ENCODE assay signal across 34 cellular contexts in genomic region chr3:36365829-36366228, GRCh38. TPM values are rescaled to one million over a fixed set of nuclear protein-coding genes. Genes with fewer than 3 reads are reported as not detected.
"Had no signal": no experiment of that assay in that cellular context is flagged by ENCODE, and none has a peak within 500 bp of the region (broad histone marks: within the 10 kb centered on the region; RNA-seq: fewer than 3 reads in every experiment).

No MANE protein-coding gene starts in this region.

- FAIRE-seq: bronchial epithelial cell, TTC549 had no signal

- DNase-seq: activated B cell treated with CpG ODN at 0.5 μM for 24 hours; activated CD4-positive, alpha-beta memory T cell treated with anti-CD3 and anti-CD28 coated beads for 36 hours; activated CD4-positive, alpha-beta T cell treated with anti-CD3 and anti-CD28 coated beads for 4 hours; activated CD4-positive, alpha-beta T cell treated with anti-CD3 and anti-CD28 coated beads, Interleukin-2, amount 10 ng/mL, durations not matched to agents 24 days and 14 days; activated CD4-positive, alpha-beta T cell treated with anti-CD3 and anti-CD28 coated beads, Interleukin-2, amount 50 U/mL, for 1 hour; activated CD4-positive, alpha-beta T cell treated with anti-CD3 and anti-CD28 coated beads, Interleukin-2, amount 50 U/mL, for 4 hours; activated CD4-positive, CD25-positive, alpha-beta regulatory T cell treated with anti-CD3 and anti-CD28 coated beads, Interleukin-2, amount 50 U/mL, for 72 hours; activated CD8-positive, alpha-beta memory T cell treated with anti-CD3 and anti-CD28 coated beads, Interleukin-2, amount 50 U/mL, for 4 hours; activated CD8-positive, alpha-beta T cell treated with anti-CD3 and anti-CD28 coated beads for 36 hours; activated effector memory CD4-positive, alpha-beta T cell treated with anti-CD3 and anti-CD28 coated beads, Interleukin-2, amount 50 U/mL, for 16 hours; activated gamma-delta T cell treated with Interleukin-2 at 50 U/mL for 16 hours; activated naive CD4-positive, alpha-beta T cell; activated naive CD4-positive, alpha-beta T cell treated with anti-CD3 and anti-CD28 coated beads for 36 hours; activated naive CD4-positive, alpha-beta T cell treated with anti-CD3 and anti-CD28 coated beads, Interleukin-2, amount 50 U/mL, for 16 hours; activated naive CD8-positive, alpha-beta T cell treated with anti-CD3 and anti-CD28 coated beads for 36 hours; activated T-cell treated with anti-CD3 and anti-CD28 coated beads for 4 hours; activated T-cell treated with anti-CD3 and anti-CD28 coated beads, Interleukin-2, amount 50 U/mL, for 1 hour; activated T-cell treated with anti-CD3 and anti-CD28 coated beads, Interleukin-2, amount 50 U/mL, for 4 hours; activated T-cell treated with anti-CD3 and anti-CD28 coated beads, Interleukin-2, amount 50 U/mL, for 72 hours; adrenal gland; amniotic stem cell; anterior cingulate cortex; cerebellar nuclear complex; T-helper 2 cell; T-helper 9 cell had no signal

- H3K27me3 ChIP-seq: adrenal gland, ascending aorta, cardiac muscle cell had no signal

- H3K36me3 ChIP-seq: adrenal gland, ascending aorta, cardiac muscle cell had no signal

- H3K27ac ChIP-seq: adrenal gland, ascending aorta, cardiac muscle cell, VCaP had no signal

- H3K9me3 ChIP-seq: adrenal gland, ascending aorta had no signal

- H3K4me3 ChIP-seq: adrenal gland, ascending aorta, cardiac muscle cell had no signal

- H3K4me1 ChIP-seq: ascending aorta had no signal

- ATAC-seq: activated CD8-positive, alpha-beta T cell treated with anti-CD3 and anti-CD28 coated beads for 36 hours; activated naive CD4-positive, alpha-beta T cell treated with anti-CD3 and anti-CD28 coated beads, Interleukin-2, amount 50 U/mL, for 72 hours; activated T-cell treated with anti-CD3 and anti-CD28 coated beads, Interleukin-2, amount 50 U/mL, for 4 hours; activated T-cell treated with anti-CD3 and anti-CD28 coated beads, Interleukin-2, amount 50 U/mL, for 72 hours; activated T-helper 17 cell treated with anti-CD3 and anti-CD28 coated beads, Interleukin-2, amount 50 U/mL, for 72 hours had no signal

RNA-seq across cellular contexts. Expression of gene STAC, which starts 14.5 kb away (rescaled TPM):
- total RNA-seq: activated CD4-positive, alpha-beta memory T cell treated with anti-CD3 and anti-CD28 coated beads for 36 hours; activated CD4-positive, alpha-beta T cell treated with anti-CD3 and anti-CD28 coated beads, Interleukin-2, amount 10 ng/mL, durations not matched to agents 24 days and 14 days; activated CD8-positive, alpha-beta memory T cell treated with anti-CD3 and anti-CD28 coated beads for 36 hours; activated CD8-positive, alpha-beta T cell treated with anti-CD3 and anti-CD28 coated beads for 36 hours; activated naive CD4-positive, alpha-beta T cell treated with anti-CD3 and anti-CD28 coated beads for 36 hours; activated naive CD4-positive, alpha-beta T cell treated with anti-CD3 and anti-CD28 coated beads, Interleukin-2, amount 50 U/mL, for 72 hours; activated naive CD8-positive, alpha-beta T cell treated with anti-CD3 and anti-CD28 coated beads for 36 hours; activated T-cell treated with anti-CD3 and anti-CD28 coated beads, Interleukin-2, amount 50 U/mL, for 4 hours; activated T-cell treated with anti-CD3 and anti-CD28 coated beads, Interleukin-2, amount 50 U/mL, for 72 hours; activated T-helper 1 cell treated with anti-CD3 and anti-CD28 coated beads, Interleukin-12 subunit alpha, Interleukin-12 subunit beta, Interleukin-2, Interleukin-4 antibody, amounts not matched to agents 30 ng/mL and 10 ng/mL and 1 ng/mL, durations not matched to agents 14 hours and 24 hours and 36 hours had no signal
